Comparison of ENCODE assay signal across 14 cellular contexts in genomic region chr5:167678457-167678856, GRCh38.
"Had no signal": no experiment of that assay in that cellular context is flagged by ENCODE, and none has a peak within 500 bp of the region (broad histone marks: within the 10 kb centered on the region; RNA-seq: fewer than 3 reads in every experiment).

No MANE protein-coding gene starts in this region.

- H3K9me3 ChIP-seq: testis had no signal

- H3K4me3 Mint-ChIP-seq: activated CD4-positive, alpha-beta memory T cell treated with anti-CD3 and anti-CD28 coated beads, Interleukin-2, amount 10 ng/mL, durations not matched to agents 7 days and 5 days; activated naive CD4-positive, alpha-beta T cell treated with anti-CD3 and anti-CD28 coated beads for 36 hours; activated T-helper 1 cell treated with anti-CD3 and anti-CD28 coated beads, Interleukin-12 subunit alpha, Interleukin-12 subunit beta, Interleukin-2, Interleukin-4 antibody, amounts not matched to agents 30 ng/mL and 10 ng/mL and 1 ng/mL, durations not matched to agents 14 hours and 24 hours and 36 hours; brain; effector memory CD8-positive, alpha-beta T cell; nephron progenitor cell; stimulated activated naive CD8-positive, alpha-beta T cell treated with anti-CD3 and anti-CD28 coated beads, Interleukin-15, amount 100 ng/mL, for 72 hours had no signal

- H3K27ac Mint-ChIP-seq: activated CD4-positive, alpha-beta memory T cell treated with anti-CD3 and anti-CD28 coated beads, Interleukin-2, amount 10 ng/mL, durations not matched to agents 7 days and 5 days; activated naive CD4-positive, alpha-beta T cell treated with anti-CD3 and anti-CD28 coated beads for 36 hours; activated T-helper 1 cell treated with anti-CD3 and anti-CD28 coated beads, Interleukin-12 subunit alpha, Interleukin-12 subunit beta, Interleukin-2, Interleukin-4 antibody, amounts not matched to agents 30 ng/mL and 10 ng/mL and 1 ng/mL, durations not matched to agents 14 hours and 24 hours and 36 hours; brain; effector memory CD8-positive, alpha-beta T cell; nephron progenitor cell; stimulated activated naive CD8-positive, alpha-beta T cell treated with anti-CD3 and anti-CD28 coated beads, Interleukin-15, amount 100 ng/mL, for 72 hours had no signal

- H3K4me1 ChIP-seq: testis, upper lobe of right lung had no signal

- ATAC-seq: effector memory CD8-positive, alpha-beta T cell; left ventricle myocardium superior; stimulated activated naive CD8-positive, alpha-beta T cell treated with anti-CD3 and anti-CD28 coated beads, Interleukin-15, amount 100 ng/mL, for 72 hours; upper lobe of right lung had no signal

- DNase-seq: activated CD4-positive, alpha-beta memory T cell treated with anti-CD3 and anti-CD28 coated beads, Interleukin-2, amount 10 ng/mL, durations not matched to agents 7 days and 5 days; activated CD8-positive, alpha-beta memory T cell treated with anti-CD3 and anti-CD28 coated beads, Interleukin-2, amount 50 U/mL, for 48 hours; activated naive CD4-positive, alpha-beta T cell treated with anti-CD3 and anti-CD28 coated beads for 36 hours; effector memory CD8-positive, alpha-beta T cell; left ventricle myocardium superior; mesenchymal stem cell; nephron progenitor cell; stimulated activated CD4-positive, alpha-beta T cell treated with anti-CD3 and anti-CD28 coated beads, Interleukin-4, amount 100 ng/mL, for 1 hour; stimulated activated naive CD8-positive, alpha-beta T cell treated with anti-CD3 and anti-CD28 coated beads, Interleukin-15, amount 100 ng/mL, for 72 hours; T-helper 9 cell; testis; upper lobe of right lung had no signal

- H3K4me1 Mint-ChIP-seq: activated CD4-positive, alpha-beta memory T cell treated with anti-CD3 and anti-CD28 coated beads, Interleukin-2, amount 10 ng/mL, durations not matched to agents 7 days and 5 days; nephron progenitor cell; stimulated activated naive CD8-positive, alpha-beta T cell treated with anti-CD3 and anti-CD28 coated beads, Interleukin-15, amount 100 ng/mL, for 72 hours had no signal

- H3K27ac ChIP-seq: testis, upper lobe of right lung had no signal

- H3K36me3 ChIP-seq: upper lobe of right lung had no signal

- H3K4me3 ChIP-seq: testis, upper lobe of right lung had no signal

- H3K27me3 Mint-ChIP-seq: activated CD4-positive, alpha-beta memory T cell treated with anti-CD3 and anti-CD28 coated beads, Interleukin-2, amount 10 ng/mL, durations not matched to agents 7 days and 5 days; brain; effector memory CD8-positive, alpha-beta T cell; stimulated activated naive CD8-positive, alpha-beta T cell treated with anti-CD3 and anti-CD28 coated beads, Interleukin-15, amount 100 ng/mL, for 72 hours had no signal

- H3K27me3 ChIP-seq: testis, upper lobe of right lung had no signal
